ENCODE assay signal across 29 cellular contexts in the genomic region with DNA sequence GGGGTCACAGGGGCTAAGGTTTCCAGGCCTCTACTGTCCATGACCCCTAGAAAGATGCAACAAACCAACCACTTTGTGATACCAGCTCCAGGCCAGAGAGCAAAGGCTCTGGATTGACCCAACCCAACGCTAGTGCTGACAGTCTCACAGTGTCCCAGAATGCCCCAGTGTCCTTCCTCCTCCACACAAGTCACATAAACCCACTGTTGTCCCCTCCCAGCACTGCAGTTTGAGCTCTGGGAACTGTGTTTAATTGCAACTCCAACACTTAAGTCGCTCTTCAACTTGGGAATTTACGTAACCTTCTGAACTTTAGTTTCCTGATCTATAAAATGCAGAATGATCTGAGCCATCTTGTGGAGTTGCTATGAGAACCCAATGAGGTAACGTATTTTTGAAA.
"Had no signal": no experiment of that assay in that cellular context is flagged by ENCODE, and none has a peak within 500 bp of the region (broad histone marks: within the 10 kb centered on the region; RNA-seq: fewer than 3 reads in every experiment).

No MANE protein-coding gene starts in this region.

- H3K9me3 ChIP-seq: colonic mucosa, esophagus muscularis mucosa, gastroesophageal sphincter, heart left ventricle, prostate gland, right atrium auricular region, stomach, testis, tibial artery had no signal

- ATAC-seq: foreskin keratinocyte; gastroesophageal sphincter; heart left ventricle; left cardiac atrium; left ventricle myocardium superior; natural killer cell treated with Interleukin-12 subunit alpha and Interleukin-12 subunit beta and Interleukin-15 and Interleukin-18, amount 100 ng/mL, for 72 hours; sciatic nerve; stimulated activated effector memory CD8-positive, alpha-beta T cell treated with anti-CD3 and anti-CD28 coated beads, Interleukin-12 subunit alpha, Interleukin-12 subunit beta, amount 100 ng/mL, for 72 hours had no signal

- H3K27me3 Mint-ChIP-seq: dendritic cell treated with granulocyte-macrophage colony-stimulating factor and Interleukin-4, amounts not matched to agents 40 ng/mL and 50 ng/mL, for 4 days; type B pancreatic cell had no signal

- H3K9me3 Mint-ChIP-seq: dendritic cell treated with granulocyte-macrophage colony-stimulating factor and Interleukin-4, amounts not matched to agents 40 ng/mL and 50 ng/mL, for 4 days; endodermal cell; memory B cell; naive B cell; natural killer cell treated with Interleukin-12 subunit alpha and Interleukin-12 subunit beta and Interleukin-15 and Interleukin-18, amount 100 ng/mL, for 72 hours; stimulated activated effector memory CD8-positive, alpha-beta T cell treated with anti-CD3 and anti-CD28 coated beads, Interleukin-12 subunit alpha, Interleukin-12 subunit beta, amount 100 ng/mL, for 72 hours; type B pancreatic cell had no signal

- H3K27me3 ChIP-seq: colonic mucosa, esophagus muscularis mucosa, foreskin keratinocyte, gastroesophageal sphincter, heart left ventricle, hepatocyte, right atrium auricular region, stomach, testis, tibial artery had no signal

- H3K4me3 ChIP-seq: colonic mucosa, esophagus muscularis mucosa, gastroesophageal sphincter, heart left ventricle, hepatocyte, lung, prostate gland, right atrium auricular region, smooth muscle cell, stomach, testis, tibial artery had no signal

- DNase-seq: colonic mucosa; effector CD8-positive, alpha-beta T cell; endodermal cell; foreskin keratinocyte; heart left ventricle; left cardiac atrium; left ventricle myocardium superior; naive B cell; nucleus accumbens; stimulated activated CD4-positive, alpha-beta T cell treated with anti-CD3 and anti-CD28 coated beads, Interleukin-12 subunit alpha, Interleukin-12 subunit beta, amount 100 ng/mL, for 4 hours; stimulated activated CD4-positive, alpha-beta T cell treated with anti-CD3 and anti-CD28 coated beads, Interleukin-1b, Interleukin-23, amount 100 ng/mL, for 48 hours; stimulated activated CD4-positive, alpha-beta T cell treated with anti-CD3 and anti-CD28 coated beads, Interleukin-4, amount 100 ng/mL, for 1 hour; stimulated activated naive CD4-positive, alpha-beta T cell treated with Interleukin-2 at 50 U/mL for 16 hours; stomach; testis; tibial artery had no signal

- H3K27ac Mint-ChIP-seq: dendritic cell treated with granulocyte-macrophage colony-stimulating factor and Interleukin-4, amounts not matched to agents 40 ng/mL and 50 ng/mL, for 4 days; endodermal cell; memory B cell; naive B cell; natural killer cell treated with Interleukin-12 subunit alpha and Interleukin-12 subunit beta and Interleukin-15 and Interleukin-18, amount 100 ng/mL, for 72 hours; stimulated activated effector memory CD8-positive, alpha-beta T cell treated with anti-CD3 and anti-CD28 coated beads, Interleukin-12 subunit alpha, Interleukin-12 subunit beta, amount 100 ng/mL, for 72 hours; type B pancreatic cell had no signal

- H3K4me1 Mint-ChIP-seq: memory B cell; naive B cell; stimulated activated effector memory CD8-positive, alpha-beta T cell treated with anti-CD3 and anti-CD28 coated beads, Interleukin-12 subunit alpha, Interleukin-12 subunit beta, amount 100 ng/mL, for 72 hours had no signal

- H3K27ac ChIP-seq: colonic mucosa, esophagus muscularis mucosa, foreskin keratinocyte, gastroesophageal sphincter, heart left ventricle, hepatocyte, prostate gland, right atrium auricular region, stomach, testis, tibial artery had no signal

- H3K36me3 Mint-ChIP-seq: memory B cell; naive B cell; natural killer cell treated with Interleukin-12 subunit alpha and Interleukin-12 subunit beta and Interleukin-15 and Interleukin-18, amount 100 ng/mL, for 72 hours; stimulated activated effector memory CD8-positive, alpha-beta T cell treated with anti-CD3 and anti-CD28 coated beads, Interleukin-12 subunit alpha, Interleukin-12 subunit beta, amount 100 ng/mL, for 72 hours; type B pancreatic cell had no signal

- H3K4me1 ChIP-seq: colonic mucosa had no signal

- H3K36me3 ChIP-seq: colonic mucosa, esophagus muscularis mucosa, gastroesophageal sphincter, heart left ventricle, prostate gland, right atrium auricular region, stomach, tibial artery had no signal

- H3K4me3 Mint-ChIP-seq: dendritic cell treated with granulocyte-macrophage colony-stimulating factor and Interleukin-4, amounts not matched to agents 40 ng/mL and 50 ng/mL, for 4 days; endodermal cell; memory B cell; natural killer cell treated with Interleukin-12 subunit alpha and Interleukin-12 subunit beta and Interleukin-15 and Interleukin-18, amount 100 ng/mL, for 72 hours; stimulated activated effector memory CD8-positive, alpha-beta T cell treated with anti-CD3 and anti-CD28 coated beads, Interleukin-12 subunit alpha, Interleukin-12 subunit beta, amount 100 ng/mL, for 72 hours; type B pancreatic cell had no signal
